In genomic region chr7:84497873-84498272, GRCh38 we compare ENCODE assay signal across 13 cellular contexts.
"Had no signal": no experiment of that assay in that cellular context is flagged by ENCODE, and none has a peak within 500 bp of the region (broad histone marks: within the 10 kb centered on the region; RNA-seq: fewer than 3 reads in every experiment).

No MANE protein-coding gene starts in this region.

- DNase-seq: activated CD4-positive, alpha-beta T cell treated with anti-CD3 and anti-CD28 coated beads for 1 hour; activated CD4-positive, alpha-beta T cell treated with anti-CD3 and anti-CD28 coated beads, Interleukin-2, amount 50 U/mL, for 48 hours; activated gamma-delta T cell; activated T-cell treated with anti-CD3 and anti-CD28 coated beads, Interleukin-2, amount 50 U/mL, for 48 hours; dorsolateral prefrontal cortex; head of caudate nucleus; left lung; mesendoderm; tibial artery had no signal

- H3K4me1 ChIP-seq: breast epithelium, left lung, vagina had no signal

- H3K4me3 ChIP-seq: breast epithelium, dorsolateral prefrontal cortex, left lung, tibial artery, vagina had no signal

- H3K36me3 ChIP-seq: breast epithelium, left lung, tibial artery, vagina had no signal

- FAIRE-seq: islet of Langerhans had no signal

- ATAC-seq: left lung; stimulated activated effector memory CD8-positive, alpha-beta T cell treated with anti-CD3 and anti-CD28 coated beads, Interleukin-12 subunit alpha, Interleukin-12 subunit beta, amount 100 ng/mL, for 72 hours had no signal

- H3K27me3 ChIP-seq: breast epithelium, dorsolateral prefrontal cortex, left lung, tibial artery, vagina had no signal

- H3K9me3 ChIP-seq: breast epithelium, left lung, tibial artery, vagina had no signal

- H3K27ac ChIP-seq: breast epithelium, dorsolateral prefrontal cortex, left lung, tibial artery, vagina had no signal
